1 cellular context compared by ENCODE assay signal in genomic region chr9:130755377-130756007, GRCh38.
TF ChIP-seq lines count a peak whose summit lies in the region.

No MANE protein-coding gene starts in this region.

TF ChIP-seq in H1, 55 proteins besides CTCF, POLR2A, EP300 and RAD21 (continued from another document):
- TF ChIP-seq USF2 (IDR thresholded peaks at IDR 0.05; ENCODE audit: low read length): no peak
TF ChIP-seq in H1: peak in this region for 0.
